ENCODE assay signal across 22 cellular contexts in the genomic region with DNA sequence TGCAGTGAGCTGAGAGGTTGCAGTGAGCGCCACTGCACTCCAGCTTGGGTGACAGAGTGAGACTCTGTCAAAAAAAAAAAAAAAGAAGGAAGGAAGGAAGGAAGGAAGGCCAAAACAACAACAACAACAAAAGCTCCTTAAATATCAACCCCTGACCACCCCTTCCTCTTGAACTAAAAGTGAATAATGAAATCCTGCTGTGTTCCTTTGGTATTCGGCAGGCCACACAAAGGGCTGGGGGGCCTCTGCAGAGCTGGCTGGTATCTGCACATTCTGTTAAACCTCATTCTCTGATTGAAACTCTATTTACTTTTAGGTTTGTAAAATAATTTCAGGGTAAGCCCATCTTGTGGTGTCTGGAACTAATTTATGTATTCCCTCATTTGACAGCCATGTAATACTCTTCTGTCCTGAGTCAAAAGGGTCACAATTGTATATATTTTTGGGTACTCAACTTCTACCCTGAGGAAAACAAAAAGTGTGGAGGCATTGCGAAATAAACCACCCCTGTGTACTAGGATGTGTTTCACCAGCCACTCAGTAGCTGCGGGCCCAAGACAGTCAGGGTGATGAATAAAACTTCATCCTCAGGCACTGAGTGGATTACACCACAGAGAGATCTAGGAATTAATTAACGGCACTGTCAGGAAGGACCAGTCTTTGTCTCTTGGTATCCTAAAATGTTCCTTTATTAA.
"Had no signal": no experiment of that assay in that cellular context is flagged by ENCODE, and none has a peak within 500 bp of the region (broad histone marks: within the 10 kb centered on the region; RNA-seq: fewer than 3 reads in every experiment).

No MANE protein-coding gene starts in this region.

- H3K4me1 ChIP-seq: body of pancreas, esophagus squamous epithelium, heart left ventricle, lower lobe of right lung, right lobe of liver, stomach, suprapubic skin, tibial nerve had no signal

- H3K4me3 ChIP-seq: body of pancreas, esophagus squamous epithelium, heart left ventricle, lower lobe of right lung, right lobe of liver, skin epidermis, stomach, suprapubic skin, tibial nerve had no signal

- H3K36me3 ChIP-seq: esophagus squamous epithelium, heart left ventricle, lower lobe of right lung, right lobe of liver, stomach, suprapubic skin, tibial nerve had no signal

- H3K27me3 ChIP-seq: body of pancreas, esophagus squamous epithelium, right lobe of liver, suprapubic skin, tibial nerve had no signal

- H3K9me3 ChIP-seq: body of pancreas, esophagus squamous epithelium, heart left ventricle, lower lobe of right lung, right lobe of liver, stomach, suprapubic skin had no signal

- DNase-seq: activated CD4-positive, alpha-beta T cell treated with anti-CD3 and anti-CD28 coated beads, Interleukin-2, amount 10 ng/mL, durations not matched to agents 7 days and 5 days; activated CD4-positive, CD25-positive, alpha-beta regulatory T cell treated with anti-CD3 and anti-CD28 coated beads, Interleukin-2, amount 50 U/mL, for 72 hours; activated CD8-positive, alpha-beta memory T cell treated with anti-CD3 and anti-CD28 coated beads, Interleukin-2, amount 10 ng/mL, durations not matched to agents 7 days and 5 days; activated CD8-positive, alpha-beta T cell treated with anti-CD3 and anti-CD28 coated beads for 36 hours; activated gamma-delta T cell; activated naive CD4-positive, alpha-beta T cell treated with anti-CD3 and anti-CD28 coated beads, Interleukin-2, amount 50 U/mL, for 16 hours; activated naive CD8-positive, alpha-beta T cell treated with anti-CD3 and anti-CD28 coated beads, Interleukin-2, amount 50 U/mL, for 24 hours; activated T-cell treated with anti-CD3 and anti-CD28 coated beads for 4 hours; anterior cingulate cortex; body of pancreas; esophagus squamous epithelium; heart left ventricle; immature natural killer cell; lower lobe of right lung; naive B cell; posterior cingulate gyrus; right lobe of liver; stimulated activated CD4-positive, alpha-beta T cell treated with anti-CD3 and anti-CD28 coated beads, Interleukin-2, amount 100 ng/mL, for 24 hours; stomach had no signal

- H3K27ac ChIP-seq: body of pancreas, esophagus squamous epithelium, heart left ventricle, lower lobe of right lung, right lobe of liver, skin epidermis, stomach, suprapubic skin, tibial nerve had no signal
